Comparison of ENCODE assay signal across 15 cellular contexts in the genomic region with DNA sequence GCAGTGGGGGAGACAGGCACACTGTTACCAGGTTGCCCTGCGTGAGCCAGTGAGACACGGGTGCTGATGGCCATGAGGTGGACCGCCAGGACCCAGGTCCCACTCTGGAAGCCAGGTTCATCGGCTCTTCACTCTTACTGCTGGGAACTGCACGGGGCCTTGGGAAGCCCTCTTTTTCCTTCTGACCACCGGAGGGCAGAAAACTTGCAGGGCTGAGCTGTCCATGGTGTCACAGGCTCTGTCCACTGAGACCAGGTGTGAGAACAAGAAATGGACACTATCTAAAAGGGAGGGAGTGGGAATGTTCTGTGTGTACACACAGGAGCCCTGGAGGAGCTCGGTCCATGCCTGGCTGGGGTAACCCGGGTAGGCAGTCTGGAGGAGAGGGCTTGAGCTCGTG.
DNase-seq lines count a peak whose midpoint lies in the region; ATAC-seq, FAIRE-seq and TF ChIP-seq lines count a peak whose summit lies in the region.
"Had no signal": no experiment of that assay in that cellular context is flagged by ENCODE, and none has a peak within 500 bp of the region (broad histone marks: within the 10 kb centered on the region; RNA-seq: fewer than 3 reads in every experiment).

No MANE protein-coding gene starts in this region.

- in situ Hi-C loops in HepG2 (cut with HindIII; ENCODE audit: extremely low pct_ligation_motif_present, low pct_unique_long_range_greater_than_20kb) (no loop called here), HAP-1 (cut with MboI; ENCODE audit: low sequenced_read_pairs) (no loop called here)

- H3K9me3 ChIP-seq in HepG2 (ENCODE audit: low read length) (peaks cover 7% of the 10 kb centered on the region), right lobe of liver (no peaks in the 10 kb centered on the region), HAP-1 (no peaks in the 10 kb centered on the region), spleen (peaks cover 0 to 35% (median 9%) of the 10 kb centered on the region in 8 donors)

- no peak for DNase-seq in HepG2 (ENCODE audit: low spot score)
- no peak for DNase-seq in right lobe of liver
- peak; percentile 46 for DNase-seq in kidney glomerular epithelial cell (lab: John Stamatoyannopoulos, UW)
- no peak for DNase-seq in KG1 (lab: John Stamatoyannopoulos, UW)
- no peak for DNase-seq in HAP-1 (ENCODE audit: low spot score in 2 of 2)
- DNase-seq in activated T-cell treated with anti-CD3 and anti-CD28 coated beads for 4 hours: no peak
- no peak for DNase-seq in spleen
- DNase-seq: activated naive CD8-positive, alpha-beta T cell treated with anti-CD3 and anti-CD28 coated beads, Interleukin-2, amount 50 U/mL, for 24 hours; GDM1; Karpas-422; left colon; NCI-H2171; stimulated activated CD4-positive, alpha-beta T cell treated with anti-CD3 and anti-CD28 coated beads, Interleukin-12 subunit alpha, Interleukin-12 subunit beta, amount 100 ng/mL, for 4 hours had no signal

- FAIRE-seq in HepG2 (lab: Jason Lieb, UNC): no peak

- ATAC-seq in HepG2: peak; percentile 49; the same call in 2 of the 3 replicates
- no peak for ATAC-seq in right lobe of liver
- ATAC-seq: activated naive CD8-positive, alpha-beta T cell treated with anti-CD3 and anti-CD28 coated beads, Interleukin-2, amount 50 U/mL, for 24 hours; left colon; Panc1 had no signal

- H4K20me1 ChIP-seq in HepG2 (ENCODE audit: insufficient read depth, low read length): no peaks in the 10 kb centered on the region

- BruUV-seq in HepG2 (replicated peaks; lab: Mats Ljungman, UMichigan): no TSS peak

- TF ChIP-seq CTCF in HepG2 (CRISPR knock-in tag; IDR thresholded peaks at IDR 0.05) (no peak), right lobe of liver (IDR thresholded peaks at IDR 0.05) (peak in 1 of 4 donors; percentile 5), VCaP (conservative IDR thresholded peaks at IDR 0.05) (peak; percentile 17; the same call in 1 of the 2 replicates), spleen (IDR thresholded peaks at IDR 0.05 in 8 of 11, conservative IDR thresholded peaks at IDR 0.05 in 3 of 11) (no peak)

- H3K4me3 ChIP-seq in HepG2 (replicated peaks in 1 of 3; ENCODE audit: insufficient read depth in 1 of 3, low read depth in 2 of 3, low read length in 3 of 3) (no peak overlapping the region), right lobe of liver (no peak overlapping the region), HAP-1 (no peak overlapping the region), spleen (no peak overlapping the region)

- H3K79me2 ChIP-seq in HepG2 (ENCODE audit: insufficient read depth, low read length): no peaks in the 10 kb centered on the region

- 1% methylated on average over 8 of the region's 9 CpGs for WGBS in HepG2 (ENCODE audit: low lambda C conversion rate)
- WGBS in right lobe of liver (ENCODE audit: insufficient coverage, low coverage, low lambda C conversion rate, missing lambda C conversion rate): 18% methylated on average over 6 of the region's 9 CpGs
- 53 to 71% (median 58%) methylated on average over 9 of the region's 9 CpGs for WGBS in spleen, 5 donors

- intact Hi-C loops in HepG2 (cut with micrococcal nuclease; ENCODE audit: unreplicated experiment): no loop called here
- intact Hi-C loops in right lobe of liver (cut with DNase I): no loop called here
- intact Hi-C loops in spleen (cut with DNase I; ENCODE audit: low total_unique reads): no loop called here

- TF ChIP-seq POLR2A in HepG2 (IDR thresholded peaks at IDR 0.05; ENCODE audit: insufficient read depth in 1 of 2, low read depth in 2 of 2, low read length in 2 of 2): no peak
- TF ChIP-seq POLR2A in right lobe of liver (IDR thresholded peaks at IDR 0.05): no peak
- no peak for TF ChIP-seq POLR2A in spleen (IDR thresholded peaks at IDR 0.05)

- POLR2A ChIA-PET in HepG2 (lab: Yijun Ruan, JAX): no interaction called here

- H3K27ac ChIP-seq in HepG2 (ENCODE audit: extremely low read length, insufficient read depth, low read length): no peak overlapping the region
- H3K27ac ChIP-seq in right lobe of liver: no peak overlapping the region
- no peak overlapping the region for H3K27ac ChIP-seq in VCaP
- H3K27ac ChIP-seq in spleen: no peak overlapping the region

- H3K9ac ChIP-seq in HepG2 (ENCODE audit: insufficient read depth, low read depth, low read length): no peak overlapping the region

- CTCF ChIA-PET in HepG2 (lab: Yijun Ruan, JAX; ENCODE audit: low intra/inter-chr PET ratio, low total read pairs): no interaction called here

- no peak for TF ChIP-seq RAD21 in HepG2 (CRISPR knock-in tag; IDR thresholded peaks at IDR 0.05)

- no peak overlapping the region for H2AFZ ChIP-seq in HepG2 (ENCODE audit: low read length)

- TF ChIP-seq EP300 in HepG2 (IDR thresholded peaks at IDR 0.05; ENCODE audit: low read depth in 2 of 2, low read length in 2 of 2): no peak
- no peak for TF ChIP-seq EP300 in HepG2 (CRISPR knock-in tag; IDR thresholded peaks at IDR 0.05; ENCODE audit: borderline replicate concordance)

- H3K4me1 ChIP-seq in HepG2 (ENCODE audit: insufficient read depth, low read length): no peaks in the 10 kb centered on the region
- H3K4me1 ChIP-seq in right lobe of liver: no peaks in the 10 kb centered on the region
- H3K4me1 ChIP-seq in HAP-1: no peaks in the 10 kb centered on the region
- H3K4me1 ChIP-seq in spleen: no peaks in the 10 kb centered on the region

- H3K36me3 ChIP-seq in HepG2 (replicated peaks in 1 of 2; ENCODE audit: control insufficient read depth in 1 of 2, insufficient read depth in 2 of 2, low read length in 2 of 2): no peaks in the 10 kb centered on the region
- no peaks in the 10 kb centered on the region for H3K36me3 ChIP-seq in right lobe of liver
- H3K36me3 ChIP-seq in HAP-1 (replicated peaks): no peaks in the 10 kb centered on the region
- H3K36me3 ChIP-seq in spleen: no peaks in the 10 kb centered on the region

- no peak overlapping the region for H3K4me2 ChIP-seq in HepG2 (ENCODE audit: low read depth, low read length)

- H3K27me3 ChIP-seq in HepG2 (ENCODE audit: control insufficient read depth in 1 of 2, insufficient read depth in 2 of 2, low read length in 2 of 2) (no peaks in the 10 kb centered on the region), right lobe of liver (no peaks in the 10 kb centered on the region), HAP-1 (ENCODE audit: low read depth) (no peaks in the 10 kb centered on the region), spleen (replicated peaks in 1 of 7) (no peaks in the 10 kb centered on the region)

TF ChIP-seq in HepG2, 621 proteins besides CTCF, POLR2A, EP300 and RAD21 (continues in another document):
- TF ChIP-seq MIER2 (CRISPR knock-in tag; IDR thresholded peaks at IDR 0.05) (peak; percentile 64; the same call in 1 of the 2 replicates), STAG1 (CRISPR knock-in tag; IDR thresholded peaks at IDR 0.05) (0 out of 2 replicates have a peak, but pooled peaks have one; percentile 12), RARA (CRISPR knock-in tag; IDR thresholded peaks at IDR 0.05) (no peak), MED13 (CRISPR knock-in tag; IDR thresholded peaks at IDR 0.05) (no peak), HNRNPH1 (optimal IDR thresholded peaks at IDR 0.05; ENCODE audit: low read depth, low read length) (no peak), ZKSCAN8 (CRISPR knock-in tag; IDR thresholded peaks at IDR 0.05; ENCODE audit: borderline replicate concordance) (no peak)
- TF ChIP-seq, protein P1, sequence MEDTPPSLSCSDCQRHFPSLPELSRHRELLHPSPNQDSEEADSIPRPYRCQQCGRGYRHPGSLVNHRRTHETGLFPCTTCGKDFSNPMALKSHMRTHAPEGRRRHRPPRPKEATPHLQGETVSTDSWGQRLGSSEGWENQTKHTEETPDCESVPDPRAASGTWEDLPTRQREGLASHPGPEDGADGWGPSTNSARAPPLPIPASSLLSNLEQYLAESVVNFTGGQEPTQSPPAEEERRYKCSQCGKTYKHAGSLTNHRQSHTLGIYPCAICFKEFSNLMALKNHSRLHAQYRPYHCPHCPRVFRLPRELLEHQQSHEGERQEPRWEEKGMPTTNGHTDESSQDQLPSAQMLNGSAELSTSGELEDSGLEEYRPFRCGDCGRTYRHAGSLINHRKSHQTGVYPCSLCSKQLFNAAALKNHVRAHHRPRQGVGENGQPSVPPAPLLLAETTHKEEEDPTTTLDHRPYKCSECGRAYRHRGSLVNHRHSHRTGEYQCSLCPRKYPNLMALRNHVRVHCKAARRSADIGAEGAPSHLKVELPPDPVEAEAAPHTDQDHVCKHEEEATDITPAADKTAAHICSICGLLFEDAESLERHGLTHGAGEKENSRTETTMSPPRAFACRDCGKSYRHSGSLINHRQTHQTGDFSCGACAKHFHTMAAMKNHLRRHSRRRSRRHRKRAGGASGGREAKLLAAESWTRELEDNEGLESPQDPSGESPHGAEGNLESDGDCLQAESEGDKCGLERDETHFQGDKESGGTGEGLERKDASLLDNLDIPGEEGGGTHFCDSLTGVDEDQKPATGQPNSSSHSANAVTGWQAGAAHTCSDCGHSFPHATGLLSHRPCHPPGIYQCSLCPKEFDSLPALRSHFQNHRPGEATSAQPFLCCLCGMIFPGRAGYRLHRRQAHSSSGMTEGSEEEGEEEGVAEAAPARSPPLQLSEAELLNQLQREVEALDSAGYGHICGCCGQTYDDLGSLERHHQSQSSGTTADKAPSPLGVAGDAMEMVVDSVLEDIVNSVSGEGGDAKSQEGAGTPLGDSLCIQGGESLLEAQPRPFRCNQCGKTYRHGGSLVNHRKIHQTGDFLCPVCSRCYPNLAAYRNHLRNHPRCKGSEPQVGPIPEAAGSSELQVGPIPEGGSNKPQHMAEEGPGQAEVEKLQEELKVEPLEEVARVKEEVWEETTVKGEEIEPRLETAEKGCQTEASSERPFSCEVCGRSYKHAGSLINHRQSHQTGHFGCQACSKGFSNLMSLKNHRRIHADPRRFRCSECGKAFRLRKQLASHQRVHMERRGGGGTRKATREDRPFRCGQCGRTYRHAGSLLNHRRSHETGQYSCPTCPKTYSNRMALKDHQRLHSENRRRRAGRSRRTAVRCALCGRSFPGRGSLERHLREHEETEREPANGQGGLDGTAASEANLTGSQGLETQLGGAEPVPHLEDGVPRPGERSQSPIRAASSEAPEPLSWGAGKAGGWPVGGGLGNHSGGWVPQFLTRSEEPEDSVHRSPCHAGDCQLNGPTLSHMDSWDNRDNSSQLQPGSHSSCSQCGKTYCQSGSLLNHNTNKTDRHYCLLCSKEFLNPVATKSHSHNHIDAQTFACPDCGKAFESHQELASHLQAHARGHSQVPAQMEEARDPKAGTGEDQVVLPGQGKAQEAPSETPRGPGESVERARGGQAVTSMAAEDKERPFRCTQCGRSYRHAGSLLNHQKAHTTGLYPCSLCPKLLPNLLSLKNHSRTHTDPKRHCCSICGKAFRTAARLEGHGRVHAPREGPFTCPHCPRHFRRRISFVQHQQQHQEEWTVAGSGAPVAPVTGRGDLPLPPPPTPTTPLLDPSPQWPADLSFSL (CRISPR knock-in tag; IDR thresholded peaks at IDR 0.05): no peak
- TF ChIP-seq, protein P2, sequence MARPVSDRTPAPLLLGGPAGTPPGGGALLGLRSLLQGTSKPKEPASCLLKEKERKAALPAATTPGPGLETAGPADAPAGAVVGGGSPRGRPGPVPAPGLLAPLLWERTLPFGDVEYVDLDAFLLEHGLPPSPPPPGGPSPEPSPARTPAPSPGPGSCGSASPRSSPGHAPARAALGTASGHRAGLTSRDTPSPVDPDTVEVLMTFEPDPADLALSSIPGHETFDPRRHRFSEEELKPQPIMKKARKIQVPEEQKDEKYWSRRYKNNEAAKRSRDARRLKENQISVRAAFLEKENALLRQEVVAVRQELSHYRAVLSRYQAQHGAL (CRISPR knock-in tag; IDR thresholded peaks at IDR 0.05; ENCODE audit: not compliant biosample characterization): no peak
